ENCODE assay signal across 18 cellular contexts in the genomic region with DNA sequence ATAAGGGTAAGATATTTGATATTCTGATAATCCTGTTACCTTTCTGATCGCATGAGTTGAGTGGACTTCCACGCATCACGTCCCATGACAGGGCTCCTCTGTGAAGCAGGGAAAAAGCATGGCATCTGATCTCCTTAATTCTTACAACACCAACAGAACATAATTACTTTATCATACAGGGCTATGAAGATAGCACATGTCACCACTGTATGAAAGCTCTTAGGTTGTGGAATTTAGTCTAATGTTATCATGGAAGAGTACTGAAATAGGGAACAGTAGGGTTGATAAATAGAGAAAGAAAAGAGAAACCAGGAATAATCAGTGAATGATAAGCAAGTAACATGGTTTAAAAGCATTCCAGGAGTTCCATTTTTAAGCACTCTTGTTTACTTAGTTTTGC.
DNase-seq lines count a peak whose midpoint lies in the region; ATAC-seq and TF ChIP-seq lines count a peak whose summit lies in the region.
"Had no signal": no experiment of that assay in that cellular context is flagged by ENCODE, and none has a peak within 500 bp of the region (broad histone marks: within the 10 kb centered on the region; RNA-seq: fewer than 3 reads in every experiment).

No MANE protein-coding gene starts in this region.

- H3K9me3 ChIP-seq in cardiac muscle cell (ENCODE audit: low read depth) (no peaks in the 10 kb centered on the region), right atrium auricular region (no peaks in the 10 kb centered on the region), Karpas-422 (ENCODE audit: low read length) (no peaks in the 10 kb centered on the region)

- H3K9me2 ChIP-seq in Karpas-422 (replicated peaks; ENCODE audit: insufficient read depth, low read length), result no peaks in the 10 kb centered on the region

- H3K36me3 ChIP-seq in cardiac muscle cell (no peaks in the 10 kb centered on the region), right atrium auricular region (no peaks in the 10 kb centered on the region), Karpas-422 (ENCODE audit: insufficient read depth, low read length) (no peaks in the 10 kb centered on the region)

- no peaks in the 10 kb centered on the region for H3K4me1 Mint-ChIP-seq in activated T-helper 17 cell treated with anti-CD3 and anti-CD28 coated beads, Interleukin-2, amount 50 U/mL, for 72 hours

- H3K79me2 ChIP-seq in Karpas-422 (ENCODE audit: low read length), result no peaks in the 10 kb centered on the region

- H3K36me3 Mint-ChIP-seq in activated T-helper 17 cell treated with anti-CD3 and anti-CD28 coated beads, Interleukin-2, amount 50 U/mL, for 72 hours (ENCODE audit: low read depth), result no peaks in the 10 kb centered on the region

- H3K27ac Mint-ChIP-seq in activated T-helper 17 cell treated with anti-CD3 and anti-CD28 coated beads, Interleukin-2, amount 50 U/mL, for 72 hours, result no peak overlapping the region
- H3K27ac Mint-ChIP-seq: CD4-positive, alpha-beta T cell had no signal

- H3K4me2 ChIP-seq in Karpas-422 (ENCODE audit: low read depth, low read length, poor library complexity, severe bottlenecking), result no peak overlapping the region

- CTCF ChIA-PET in RWPE1 (lab: Yijun Ruan, JAX), result no interaction called here

- H3K9ac ChIP-seq in Karpas-422 (ENCODE audit: low read length), result no peak overlapping the region

- no peak for DNase-seq in Right ventricle myocardium inferior (ENCODE audit: missing footprints)
- no peak for DNase-seq in cardiac septum (ENCODE audit: low spot score)
- DNase-seq in cardiac muscle cell (ENCODE audit: low read depth in 1 of 2, low spot score in 1 of 2), result no peak
- DNase-seq in right atrium auricular region (ENCODE audit: low spot score), result no peak
- no peak for DNase-seq in Karpas-422
- no peak for DNase-seq in RWPE1 (ENCODE audit: low spot score)
- DNase-seq: 8988T; ACHN; CD4-positive, alpha-beta T cell; NCI-H1105 treated with DMSO at 0.1 percent for 48 hours; NCI-H146; NCI-H1930; NCI-H2107; NCI-H748 treated with DMSO at 0.1 percent for 48 hours; NK-92 treated with Interleukin-12 subunit alpha and Interleukin-12 subunit beta, amount 100 ng/mL, for 24 hours had no signal

- no peaks in the 10 kb centered on the region for H3K9me3 Mint-ChIP-seq in activated T-helper 17 cell treated with anti-CD3 and anti-CD28 coated beads, Interleukin-2, amount 50 U/mL, for 72 hours
- H3K9me3 Mint-ChIP-seq: CD4-positive, alpha-beta T cell had no signal

- H3K4me3 ChIP-seq in cardiac muscle cell (no peak overlapping the region), right atrium auricular region (no peak overlapping the region), Karpas-422 (ENCODE audit: low read length) (no peak overlapping the region)
- H3K4me3 ChIP-seq: K562 had no signal

- no peak overlapping the region for H3K4me3 Mint-ChIP-seq in activated T-helper 17 cell treated with anti-CD3 and anti-CD28 coated beads, Interleukin-2, amount 50 U/mL, for 72 hours
- H3K4me3 Mint-ChIP-seq: CD4-positive, alpha-beta T cell had no signal

- H3K27ac ChIP-seq in cardiac muscle cell (peak overlapping the region; percentile 62), right atrium auricular region (peak overlapping the region; percentile 53 to 66), Karpas-422 (ENCODE audit: low read length) (no peak overlapping the region), RWPE1 (no peak overlapping the region)

- H4K20me1 ChIP-seq in Karpas-422 (ENCODE audit: insufficient read depth, low read depth, low read length), result no peaks in the 10 kb centered on the region

- intact Hi-C loops in Right ventricle myocardium inferior (cut with DNase I), result no loop called here
- intact Hi-C loops in cardiac septum (cut with DNase I), result no loop called here

- H3K27me3 ChIP-seq in cardiac muscle cell, result no peaks in the 10 kb centered on the region
- no peaks in the 10 kb centered on the region for H3K27me3 ChIP-seq in right atrium auricular region
- H3K27me3 ChIP-seq in Karpas-422 (ENCODE audit: low read length), result no peaks in the 10 kb centered on the region

- TF ChIP-seq CTCF in cardiac muscle cell (IDR thresholded peaks at IDR 0.05; ENCODE audit: low read depth, low read length) (no peak), right atrium auricular region (IDR thresholded peaks at IDR 0.05) (no peak), RWPE1 (conservative IDR thresholded peaks at IDR 0.05; ENCODE audit: low read depth) (no peak)

- peaks cover 7% of the 10 kb centered on the region for H3K27me3 Mint-ChIP-seq in activated T-helper 17 cell treated with anti-CD3 and anti-CD28 coated beads, Interleukin-2, amount 50 U/mL, for 72 hours
- H3K27me3 Mint-ChIP-seq: CD4-positive, alpha-beta T cell had no signal

- H2AFZ ChIP-seq in Karpas-422 (ENCODE audit: low read length), result no peak overlapping the region

- POLR2A ChIA-PET in RWPE1 (lab: Yijun Ruan, JAX; ENCODE audit: low non-redundant PET), result no interaction called here

- H3K4me1 ChIP-seq in cardiac muscle cell (ENCODE audit: low read depth), result peaks cover 35% of the 10 kb centered on the region
- H3K4me1 ChIP-seq in right atrium auricular region, result peaks cover 0 to 7% of the 10 kb centered on the region in 2 donors
- H3K4me1 ChIP-seq in Karpas-422 (ENCODE audit: low read length), result no peaks in the 10 kb centered on the region

- peak; percentile 63 for ATAC-seq in Right ventricle myocardium inferior
- ATAC-seq in activated T-helper 17 cell treated with anti-CD3 and anti-CD28 coated beads, Interleukin-2, amount 50 U/mL, for 72 hours (replicated peaks), result no peak
- ATAC-seq: K562, Panc1 had no signal

Comparison
In these comparisons a context has a peak if more than half of its experiments do, and no peak if none do; other contexts are left out.
1. H3K27ac ChIP-seq: peak in cardiac muscle cell (single experiment) and right atrium auricular region (2 of 2); none in Karpas-422 (single experiment) and RWPE1 (single experiment).